ENCODE assay signal across 2 cellular contexts in the genomic region with DNA sequence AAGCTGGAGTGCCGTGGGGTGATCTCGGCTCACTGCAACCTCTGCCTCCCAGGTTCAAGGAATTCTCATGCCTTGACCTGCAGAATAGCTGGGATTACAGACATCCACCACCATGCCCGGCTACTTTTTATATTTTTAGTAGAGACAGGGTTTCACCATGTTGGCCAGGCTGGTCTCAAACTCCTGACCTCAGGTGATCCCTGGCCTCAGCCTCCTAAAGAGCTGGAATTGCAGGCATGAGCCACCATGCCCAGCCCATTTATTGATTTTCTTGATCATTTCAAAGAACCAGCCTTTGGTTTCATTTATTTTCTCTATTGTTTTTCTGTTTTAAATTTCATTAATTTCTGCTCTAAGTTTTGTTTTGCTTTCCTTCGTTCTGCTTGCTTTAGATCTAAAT.
TF ChIP-seq lines count a peak whose summit lies in the region.

No MANE protein-coding gene starts in this region.

TF ChIP-seq in HEK293, 187 proteins besides CTCF, POLR2A, EP300 and RAD21:
- TF ChIP-seq ZNF692 (tag by site-specific recombination; IDR thresholded peaks at IDR 0.05) (no peak), ZNF140 (tag by site-specific recombination; IDR thresholded peaks at IDR 0.05) (peak; percentile 20; the same call in 1 of the 2 replicates), SETDB1 (IDR thresholded peaks at IDR 0.05; ENCODE audit: insufficient read length, low read length) (no peak)

TF ChIP-seq in liver, 16 proteins besides CTCF, POLR2A, EP300 and RAD21 (continued from another document):
- TF ChIP-seq, protein P1, sequence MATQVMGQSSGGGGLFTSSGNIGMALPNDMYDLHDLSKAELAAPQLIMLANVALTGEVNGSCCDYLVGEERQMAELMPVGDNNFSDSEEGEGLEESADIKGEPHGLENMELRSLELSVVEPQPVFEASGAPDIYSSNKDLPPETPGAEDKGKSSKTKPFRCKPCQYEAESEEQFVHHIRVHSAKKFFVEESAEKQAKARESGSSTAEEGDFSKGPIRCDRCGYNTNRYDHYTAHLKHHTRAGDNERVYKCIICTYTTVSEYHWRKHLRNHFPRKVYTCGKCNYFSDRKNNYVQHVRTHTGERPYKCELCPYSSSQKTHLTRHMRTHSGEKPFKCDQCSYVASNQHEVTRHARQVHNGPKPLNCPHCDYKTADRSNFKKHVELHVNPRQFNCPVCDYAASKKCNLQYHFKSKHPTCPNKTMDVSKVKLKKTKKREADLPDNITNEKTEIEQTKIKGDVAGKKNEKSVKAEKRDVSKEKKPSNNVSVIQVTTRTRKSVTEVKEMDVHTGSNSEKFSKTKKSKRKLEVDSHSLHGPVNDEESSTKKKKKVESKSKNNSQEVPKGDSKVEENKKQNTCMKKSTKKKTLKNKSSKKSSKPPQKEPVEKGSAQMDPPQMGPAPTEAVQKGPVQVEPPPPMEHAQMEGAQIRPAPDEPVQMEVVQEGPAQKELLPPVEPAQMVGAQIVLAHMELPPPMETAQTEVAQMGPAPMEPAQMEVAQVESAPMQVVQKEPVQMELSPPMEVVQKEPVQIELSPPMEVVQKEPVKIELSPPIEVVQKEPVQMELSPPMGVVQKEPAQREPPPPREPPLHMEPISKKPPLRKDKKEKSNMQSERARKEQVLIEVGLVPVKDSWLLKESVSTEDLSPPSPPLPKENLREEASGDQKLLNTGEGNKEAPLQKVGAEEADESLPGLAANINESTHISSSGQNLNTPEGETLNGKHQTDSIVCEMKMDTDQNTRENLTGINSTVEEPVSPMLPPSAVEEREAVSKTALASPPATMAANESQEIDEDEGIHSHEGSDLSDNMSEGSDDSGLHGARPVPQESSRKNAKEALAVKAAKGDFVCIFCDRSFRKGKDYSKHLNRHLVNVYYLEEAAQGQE (IDR thresholded peaks at IDR 0.05): no peak
- peak; percentile 21 for TF ChIP-seq NR2F2 (IDR thresholded peaks at IDR 0.05)
- TF ChIP-seq YY1 (IDR thresholded peaks at IDR 0.05): peak; percentile 34
- no peak for TF ChIP-seq GABPA (IDR thresholded peaks at IDR 0.05 in 1 of 2, conservative IDR thresholded peaks at IDR 0.05 in 1 of 2)
- no peak for TF ChIP-seq ATF3 (IDR thresholded peaks at IDR 0.05)
- no peak for TF ChIP-seq FOXA2 (IDR thresholded peaks at IDR 0.05)
- no peak for TF ChIP-seq HNF4G (IDR thresholded peaks at IDR 0.05)
- no peak for TF ChIP-seq ZBTB33 (IDR thresholded peaks at IDR 0.05)
- TF ChIP-seq HNF4A (conservative IDR thresholded peaks at IDR 0.05): peak; percentile 10 to 41
- TF ChIP-seq FOXA1 (IDR thresholded peaks at IDR 0.05): no peak
- TF ChIP-seq JUND (IDR thresholded peaks at IDR 0.05): no peak
- peak; percentile 63 to 88 for TF ChIP-seq RXRA (IDR thresholded peaks at IDR 0.05)
- TF ChIP-seq TAF1 (conservative IDR thresholded peaks at IDR 0.05): no peak
- no peak for TF ChIP-seq EGR1 (IDR thresholded peaks at IDR 0.05; ENCODE audit: low read depth in 2 of 2)
- TF ChIP-seq SP1 (IDR thresholded peaks at IDR 0.05): peak; percentile 32
TF ChIP-seq in liver: peak in this region for 5.
